ENCODE assay signal across 2 cellular contexts in the genomic region with DNA sequence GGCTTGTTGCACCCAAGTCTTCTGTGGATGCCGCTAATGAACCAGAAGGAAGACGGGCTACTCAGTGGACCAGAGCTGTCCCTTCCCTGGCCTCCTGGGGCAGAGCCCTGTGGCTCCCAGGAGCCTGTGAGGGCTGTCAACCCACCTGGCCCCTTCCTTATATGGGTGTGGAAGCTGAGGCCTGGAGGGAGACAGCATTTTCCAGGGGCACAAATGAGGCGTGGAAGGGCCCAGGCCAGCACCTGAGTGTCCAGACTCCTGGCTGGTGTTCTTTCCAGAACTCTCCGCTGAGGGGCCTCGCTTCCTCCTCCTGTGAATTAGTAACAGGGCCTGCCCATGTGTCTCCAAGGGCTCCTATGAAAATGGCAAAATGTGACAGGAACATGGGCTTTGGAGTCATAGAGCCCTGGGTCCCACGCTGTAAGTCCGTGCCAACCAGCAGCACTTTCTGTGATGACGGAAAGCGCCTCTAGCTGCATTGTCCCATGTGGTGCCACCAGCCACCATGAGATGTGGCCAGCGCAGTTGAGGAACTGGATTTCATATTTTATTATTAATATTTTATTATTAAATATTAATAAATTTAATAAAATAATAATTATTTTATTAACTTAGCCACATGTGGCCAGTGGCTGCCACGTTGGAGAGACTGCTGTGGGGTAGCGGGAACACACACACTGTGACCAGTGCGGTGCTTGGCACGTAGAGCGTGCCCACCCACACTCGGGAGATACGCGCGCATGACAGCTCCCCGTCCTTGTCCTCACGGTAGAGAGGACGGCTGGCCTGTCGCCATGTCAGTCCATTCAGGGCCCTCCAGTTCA.
TF ChIP-seq lines count a peak whose summit lies in the region.

No MANE protein-coding gene starts in this region.

TF ChIP-seq in WTC11, 78 proteins besides CTCF, POLR2A, EP300 and RAD21:
- TF ChIP-seq NR3C1 (CRISPR knock-in tag; conservative IDR thresholded peaks at IDR 0.05; ENCODE audit: low read depth) (no peak), FOXP4 (CRISPR knock-in tag; IDR thresholded peaks at IDR 0.05) (no peak), ZBTB21 (CRISPR knock-in tag; IDR thresholded peaks at IDR 0.05; ENCODE audit: borderline replicate concordance) (no peak), HMGA2 (CRISPR knock-in tag; IDR thresholded peaks at IDR 0.05) (peak; percentile 95)

TF ChIP-seq in H1, 55 proteins besides CTCF, POLR2A, EP300 and RAD21:
- TF ChIP-seq RNF2 (IDR thresholded peaks at IDR 0.05; ENCODE audit: borderline replicate concordance, low read depth, low read length, missing control alignments, poor library complexity, severe bottlenecking): no peak
- TF ChIP-seq, protein P1, sequence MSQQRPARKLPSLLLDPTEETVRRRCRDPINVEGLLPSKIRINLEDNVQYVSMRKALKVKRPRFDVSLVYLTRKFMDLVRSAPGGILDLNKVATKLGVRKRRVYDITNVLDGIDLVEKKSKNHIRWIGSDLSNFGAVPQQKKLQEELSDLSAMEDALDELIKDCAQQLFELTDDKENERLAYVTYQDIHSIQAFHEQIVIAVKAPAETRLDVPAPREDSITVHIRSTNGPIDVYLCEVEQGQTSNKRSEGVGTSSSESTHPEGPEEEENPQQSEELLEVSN (IDR thresholded peaks at IDR 0.05): no peak
- no peak for TF ChIP-seq NRF1 (IDR thresholded peaks at IDR 0.05; ENCODE audit: low read depth, low read length)
- TF ChIP-seq CBX5 (IDR thresholded peaks at IDR 0.05; ENCODE audit: low read depth, low read length): no peak
- TF ChIP-seq BRCA1 (IDR thresholded peaks at IDR 0.05; ENCODE audit: low read depth, low read length): no peak
- TF ChIP-seq CREB1 (IDR thresholded peaks at IDR 0.05): no peak
- TF ChIP-seq JUND (IDR thresholded peaks at IDR 0.05; ENCODE audit: low read length): no peak
- no peak for TF ChIP-seq CEBPB (IDR thresholded peaks at IDR 0.05; ENCODE audit: low read depth, low read length)
- TF ChIP-seq SP4 (IDR thresholded peaks at IDR 0.05; ENCODE audit: low read length): no peak
- no peak for TF ChIP-seq TAF1 (IDR thresholded peaks at IDR 0.05; ENCODE audit: low read depth, low read length)
- TF ChIP-seq BCL11A (IDR thresholded peaks at IDR 0.05; ENCODE audit: low read depth in 2 of 2, low read length in 2 of 2): no peak
- TF ChIP-seq MAX (IDR thresholded peaks at IDR 0.05): no peak
- no peak for TF ChIP-seq CHD7 (IDR thresholded peaks at IDR 0.05; ENCODE audit: insufficient replicate concordance, low read length)
- no peak for TF ChIP-seq POU5F1 (IDR thresholded peaks at IDR 0.05; ENCODE audit: low read depth, low read length)
- no peak for TF ChIP-seq BACH1 (IDR thresholded peaks at IDR 0.05; ENCODE audit: low read length)
